ENCODE assay signal across 1 cellular context in genomic region chr19:20614971-20615370, GRCh38. TPM values are rescaled to one million over a fixed set of nuclear protein-coding genes. Genes with fewer than 3 reads are reported as not detected.
"Had no signal": no experiment of that assay in that cellular context is flagged by ENCODE, and none has a peak within 500 bp of the region (broad histone marks: within the 10 kb centered on the region; RNA-seq: fewer than 3 reads in every experiment).

No MANE protein-coding gene starts in this region.

RNA-seq across cellular contexts. Expression of gene ZNF626, which starts 46.4 kb away (rescaled TPM):
- total RNA-seq: H7 had no signal

RNA-seq across cellular contexts. Expression of gene ZNF737, which starts 49.4 kb away (rescaled TPM):
- total RNA-seq: H7 had no signal
